Comparison of ENCODE assay signal across 16 cellular contexts in the genomic region with DNA sequence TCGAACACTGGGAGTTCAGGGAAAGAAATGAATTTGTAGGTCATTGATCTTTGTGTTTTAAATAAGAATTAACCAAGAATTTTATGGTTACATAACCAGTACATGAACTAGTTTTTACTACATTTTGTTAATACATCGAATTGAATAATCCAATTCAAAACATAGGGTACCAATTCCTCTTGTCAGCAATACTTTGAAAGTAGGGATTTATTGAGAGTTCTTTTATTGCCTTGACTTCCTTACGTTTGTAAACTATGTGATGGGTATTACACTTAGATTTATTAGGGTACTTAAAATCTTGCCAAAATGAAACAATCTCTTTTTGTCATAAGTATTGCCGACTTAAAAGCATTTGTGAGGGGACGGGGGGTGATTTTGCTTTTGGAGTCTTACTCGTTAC. TPM values are rescaled to one million over a fixed set of nuclear protein-coding genes. Genes with fewer than 3 reads are reported as not detected.
DNase-seq lines count a peak whose midpoint lies in the region; ATAC-seq and TF ChIP-seq lines count a peak whose summit lies in the region.
"Had no signal": no experiment of that assay in that cellular context is flagged by ENCODE, and none has a peak within 500 bp of the region (broad histone marks: within the 10 kb centered on the region; RNA-seq: fewer than 3 reads in every experiment).

No MANE protein-coding gene starts in this region.

- H3K4me3 Mint-ChIP-seq in activated naive CD8-positive, alpha-beta T cell treated with anti-CD3 and anti-CD28 coated beads for 36 hours: no peak overlapping the region
- H3K4me3 Mint-ChIP-seq in activated naive CD4-positive, alpha-beta T cell treated with anti-CD3 and anti-CD28 coated beads for 36 hours: no peak overlapping the region
- H3K4me3 Mint-ChIP-seq: immature natural killer cell; stimulated activated effector memory CD8-positive, alpha-beta T cell treated with anti-CD3 and anti-CD28 coated beads, Interleukin-12 subunit alpha, Interleukin-12 subunit beta, amount 100 ng/mL, for 72 hours; T-helper 17 cell had no signal

- intact Hi-C loops in Right ventricle myocardium inferior (cut with DNase I) (loop anchor here (1.0 to 5.0 kb wide), 3 partner anchors 21 to 148 kb away; partner anchors contain the start of gene CRADD), ascending aorta (cut with DNase I) (loop anchor here (5.0 kb wide), 1 partner anchor 148 kb away; no protein-coding TSS in a partner anchor), uterus (cut with DNase I; ENCODE audit: low total_unique reads) (loop anchor here (5.0 kb wide), 1 partner anchor 143 kb away; no protein-coding TSS in a partner anchor)
- intact Hi-C loops in activated naive CD4-positive, alpha-beta T cell treated with anti-CD3 and anti-CD28 coated beads for 36 hours (cut with micrococcal nuclease): loop anchor here (5.0 kb wide), 1 partner anchor 148 kb away; no protein-coding TSS in a partner anchor

- H3K27ac ChIP-seq in right atrium auricular region (peak overlapping the region; percentile 39 to 82), ascending aorta (peak overlapping the region; percentile 39 to 46), osteoblast (ENCODE audit: low read depth, low read length) (peak overlapping the region; percentile 96), uterus (peak overlapping the region; percentile 92 to 98)

- H3K4me3 ChIP-seq in right atrium auricular region (peak overlapping the region in 1 of 2 donors; percentile 16), ascending aorta (peak overlapping the region; percentile 33), osteoblast (ENCODE audit: insufficient read depth, low read length) (peak overlapping the region; percentile 57), uterus (peak overlapping the region; percentile 20 to 27)
- H3K4me3 ChIP-seq: smooth muscle cell had no signal

- H3K36me3 Mint-ChIP-seq in activated naive CD8-positive, alpha-beta T cell treated with anti-CD3 and anti-CD28 coated beads for 36 hours: no peaks in the 10 kb centered on the region
- peaks cover 2% of the 10 kb centered on the region for H3K36me3 Mint-ChIP-seq in activated naive CD4-positive, alpha-beta T cell treated with anti-CD3 and anti-CD28 coated beads for 36 hours (ENCODE audit: low read depth)
- H3K36me3 Mint-ChIP-seq: immature natural killer cell had no signal

- H3K79me2 ChIP-seq in osteoblast (ENCODE audit: insufficient read depth, low read length): no peaks in the 10 kb centered on the region

- no peak for DNase-seq in right atrium auricular region (ENCODE audit: low spot score)
- no peak for DNase-seq in Right ventricle myocardium inferior (ENCODE audit: missing footprints)
- no peak for DNase-seq in ascending aorta (ENCODE audit: low spot score in 2 of 2)
- DNase-seq in osteoblast (ENCODE audit: insufficient read length, low spot score, missing footprints): no peak
- DNase-seq in uterus: no peak
- DNase-seq in KG1 (lab: John Stamatoyannopoulos, UW): no peak
- no peak for DNase-seq in activated naive CD8-positive, alpha-beta T cell treated with anti-CD3 and anti-CD28 coated beads for 36 hours
- no peak for DNase-seq in activated naive CD4-positive, alpha-beta T cell treated with anti-CD3 and anti-CD28 coated beads for 36 hours
- DNase-seq: activated effector memory CD4-positive, alpha-beta T cell treated with Interleukin-2 at 50 U/mL for 16 hours; immature natural killer cell; NCI-H1048; NCI-H2107; NCI-H748 treated with DMSO at 0.1 percent for 48 hours; T-helper 17 cell had no signal

- H3K36me3 ChIP-seq in right atrium auricular region (no peaks in the 10 kb centered on the region), ascending aorta (no peaks in the 10 kb centered on the region), osteoblast (ENCODE audit: insufficient read depth, low read length) (no peaks in the 10 kb centered on the region), uterus (no peaks in the 10 kb centered on the region)

- CTCF ChIA-PET in activated naive CD4-positive, alpha-beta T cell treated with anti-CD3 and anti-CD28 coated beads for 36 hours (lab: Charles Lee): interaction anchor here (0.6 kb wide), 1 partner anchor 24 kb away, joined by 3 read pairs; no protein-coding TSS in a partner anchor

- no peak overlapping the region for H3K27ac Mint-ChIP-seq in activated naive CD8-positive, alpha-beta T cell treated with anti-CD3 and anti-CD28 coated beads for 36 hours
- no peak overlapping the region for H3K27ac Mint-ChIP-seq in activated naive CD4-positive, alpha-beta T cell treated with anti-CD3 and anti-CD28 coated beads for 36 hours
- H3K27ac Mint-ChIP-seq: immature natural killer cell; stimulated activated effector memory CD8-positive, alpha-beta T cell treated with anti-CD3 and anti-CD28 coated beads, Interleukin-12 subunit alpha, Interleukin-12 subunit beta, amount 100 ng/mL, for 72 hours; T-helper 17 cell had no signal

- H3K4me1 Mint-ChIP-seq in activated naive CD8-positive, alpha-beta T cell treated with anti-CD3 and anti-CD28 coated beads for 36 hours: peaks cover 11% of the 10 kb centered on the region
- H3K4me1 Mint-ChIP-seq in activated naive CD4-positive, alpha-beta T cell treated with anti-CD3 and anti-CD28 coated beads for 36 hours (ENCODE audit: low read depth): peaks cover 7% of the 10 kb centered on the region

- TF ChIP-seq POLR2A in uterus (IDR thresholded peaks at IDR 0.05): no peak

- peaks cover 85% of the 10 kb centered on the region for H3K27me3 Mint-ChIP-seq in activated naive CD8-positive, alpha-beta T cell treated with anti-CD3 and anti-CD28 coated beads for 36 hours
- peaks cover 45% of the 10 kb centered on the region for H3K27me3 Mint-ChIP-seq in activated naive CD4-positive, alpha-beta T cell treated with anti-CD3 and anti-CD28 coated beads for 36 hours (ENCODE audit: low read depth)

- H3K27me3 ChIP-seq in right atrium auricular region (no peaks in the 10 kb centered on the region), ascending aorta (no peaks in the 10 kb centered on the region), osteoblast (ENCODE audit: insufficient read depth, low read length) (no peaks in the 10 kb centered on the region), uterus (no peaks in the 10 kb centered on the region)

- H3K9me3 ChIP-seq in right atrium auricular region (no peaks in the 10 kb centered on the region), ascending aorta (no peaks in the 10 kb centered on the region), osteoblast (ENCODE audit: low read depth, low read length) (no peaks in the 10 kb centered on the region), uterus (no peaks in the 10 kb centered on the region)

- H3K4me2 ChIP-seq in osteoblast (ENCODE audit: insufficient read depth, low read length): peak overlapping the region; percentile 95
- H3K4me2 ChIP-seq: smooth muscle cell had no signal

- no peaks in the 10 kb centered on the region for H3K9me3 Mint-ChIP-seq in activated naive CD8-positive, alpha-beta T cell treated with anti-CD3 and anti-CD28 coated beads for 36 hours
- no peaks in the 10 kb centered on the region for H3K9me3 Mint-ChIP-seq in activated naive CD4-positive, alpha-beta T cell treated with anti-CD3 and anti-CD28 coated beads for 36 hours
- H3K9me3 Mint-ChIP-seq: immature natural killer cell; stimulated activated effector memory CD8-positive, alpha-beta T cell treated with anti-CD3 and anti-CD28 coated beads, Interleukin-12 subunit alpha, Interleukin-12 subunit beta, amount 100 ng/mL, for 72 hours had no signal

- H4K20me1 ChIP-seq in osteoblast (ENCODE audit: insufficient read depth, low read length): no peaks in the 10 kb centered on the region

- ATAC-seq in Right ventricle myocardium inferior: no peak
- ATAC-seq: stimulated activated effector memory CD8-positive, alpha-beta T cell treated with anti-CD3 and anti-CD28 coated beads, Interleukin-12 subunit alpha, Interleukin-12 subunit beta, amount 100 ng/mL, for 72 hours; T-helper 17 cell had no signal

- H3K4me1 ChIP-seq in right atrium auricular region (peaks cover 0 to 4% of the 10 kb centered on the region in 2 donors), ascending aorta (peaks cover 0 to 4% of the 10 kb centered on the region in 2 donors), osteoblast (ENCODE audit: insufficient read depth, low read length) (peaks cover 23% of the 10 kb centered on the region), uterus (no peaks in the 10 kb centered on the region)

- H2AFZ ChIP-seq in osteoblast (ENCODE audit: low read length): peak overlapping the region; percentile 71

- TF ChIP-seq CTCF in right atrium auricular region (IDR thresholded peaks at IDR 0.05): no peak
- TF ChIP-seq CTCF in ascending aorta (IDR thresholded peaks at IDR 0.05): no peak
- TF ChIP-seq CTCF in osteoblast (IDR thresholded peaks at IDR 0.05; ENCODE audit: extremely low read depth, low read depth, low read length): no peak
- no peak for TF ChIP-seq CTCF in uterus (IDR thresholded peaks at IDR 0.05)

RNA-seq across cellular contexts. Expression of gene SOCS2, which starts 22.3 kb away (rescaled TPM):
- total RNA-seq in right atrium auricular region (10 to 100 TPM; 21.4 to 25.5 TPM), Right ventricle myocardium inferior (7.2 TPM), ascending aorta (95.8 TPM), osteoblast (32.6 and 40.7 TPM in 2 replicates), uterus (100 to 1,000 TPM in 2 of 4 donors, 10 to 100 TPM in 2; 55.0 to 345 (median 112) TPM)
- 10 to 100 TPM; 25.8 to 27.0 TPM for total RNA-seq in activated naive CD8-positive, alpha-beta T cell treated with anti-CD3 and anti-CD28 coated beads for 36 hours
- 10 to 100 TPM; 15.9 to 17.5 TPM for total RNA-seq in activated naive CD4-positive, alpha-beta T cell treated with anti-CD3 and anti-CD28 coated beads for 36 hours

Comparison
In these comparisons a context has a peak if more than half of its experiments do, and no peak if none do; other contexts are left out.
1. H3K27ac ChIP-seq: peak in every context shown above with its lines; median percentile 96 in osteoblast; 95 in uterus; 60 in right atrium auricular region; 42 in ascending aorta.